ENCODE assay signal across 8 cellular contexts in the genomic region with DNA sequence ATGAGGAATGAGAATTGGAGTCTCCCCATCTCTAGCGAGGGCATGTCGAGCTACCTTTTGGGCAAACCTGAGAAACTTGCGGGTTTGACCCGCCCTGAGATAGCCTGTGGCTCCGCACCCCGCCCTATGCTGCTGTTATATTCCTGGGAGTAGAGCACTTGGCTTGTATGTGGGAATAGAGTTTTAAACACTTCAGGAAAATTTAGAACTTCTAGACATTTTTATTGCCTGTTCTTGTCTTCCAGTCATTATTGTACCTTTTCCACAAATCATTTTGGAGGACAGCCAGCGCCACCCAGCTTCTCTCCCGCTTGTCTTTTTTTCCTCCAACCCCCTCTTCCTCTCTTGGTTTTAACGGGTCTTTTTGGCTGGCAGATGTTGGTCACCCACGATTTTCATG. TPM values are rescaled to one million over a fixed set of nuclear protein-coding genes. Genes with fewer than 3 reads are reported as not detected.
DNase-seq lines count a peak whose midpoint lies in the region; ATAC-seq and TF ChIP-seq lines count a peak whose summit lies in the region.

No MANE protein-coding gene starts in this region.

- no peaks in the 10 kb centered on the region for H3K9me3 Mint-ChIP-seq in CD8-positive, alpha-beta memory T cell
- H3K9me3 Mint-ChIP-seq in activated T-cell treated with anti-CD3 and anti-CD28 coated beads, Interleukin-2, amount 50 U/mL, for 4 hours, result no peaks in the 10 kb centered on the region

- POLR2A ChIA-PET in CD8-positive, alpha-beta memory T cell (lab: Charles Lee), result interaction anchor here (1.1 to 1.7 kb wide), 2 partner anchors 8 to 96 kb away, joined by 3 to 12 read pairs; a partner anchor contains a TSS

- peak in 1 of 5 donors; percentile 6 for DNase-seq in CD8-positive, alpha-beta memory T cell
- no peak for DNase-seq in activated T-cell treated with anti-CD3 and anti-CD28 coated beads, Interleukin-2, amount 50 U/mL, for 4 hours
- peak; percentile 9 for DNase-seq in glomerular visceral epithelial cell (ENCODE audit: extremely low spot score)
- peak in 2 of 5 donors; percentile 25 to 36 for DNase-seq in ovary
- DNase-seq in DMS114 treated with DMSO at 0.1 percent for 48 hours (lab: John Stamatoyannopoulos, UW; ENCODE audit: unreplicated experiment), result no peak

- H3K4me2 ChIP-seq in Loucy (ENCODE audit: low read depth, low read length, poor library complexity, severe bottlenecking), result peak overlapping the region; percentile 96

- H4K20me1 ChIP-seq in Loucy (ENCODE audit: insufficient read depth, low read length, poor library complexity, severe bottlenecking), result peaks cover 25% of the 10 kb centered on the region

- H3K9me2 ChIP-seq in Loucy (replicated peaks; ENCODE audit: low read depth, low read length), result no peaks in the 10 kb centered on the region

- peak overlapping the region; percentile 88 for H3K27ac ChIP-seq in CD8-positive, alpha-beta memory T cell (ENCODE audit: low read depth, low read length)
- no peak overlapping the region for H3K27ac ChIP-seq in ovary

- H3K9me3 ChIP-seq in CD8-positive, alpha-beta memory T cell (ENCODE audit: low read length), result no peaks in the 10 kb centered on the region
- H3K9me3 ChIP-seq in Loucy (ENCODE audit: insufficient read depth, low read depth, low read length) (no peaks in the 10 kb centered on the region), ovary (no peaks in the 10 kb centered on the region)

- H3K27ac Mint-ChIP-seq in CD8-positive, alpha-beta memory T cell, result peak overlapping the region; percentile 95 to 100 (median 96)

- no peaks in the 10 kb centered on the region for H3F3A ChIP-seq in Loucy (ENCODE audit: low read depth)

- H3K9ac ChIP-seq in Loucy (ENCODE audit: low read depth, low read length, poor library complexity, severe bottlenecking), result peak overlapping the region; percentile 92

- peak overlapping the region; percentile 92 for H2AFZ ChIP-seq in Loucy (ENCODE audit: low read length)

- CTCF ChIA-PET in CD8-positive, alpha-beta memory T cell (lab: Charles Lee), result interaction anchor here (0.9 kb wide), 2 partner anchors 97 to 599 kb away, joined by 3 read pairs; no protein-coding TSS in a partner anchor

- no peak for TF ChIP-seq EP300 in ovary (IDR thresholded peaks at IDR 0.05)

- ATAC-seq in GM19452 (IDR thresholded peaks at IDR 0.05; ENCODE audit: unreplicated experiment), result peak; percentile 27
- no peak for ATAC-seq in activated T-cell treated with anti-CD3 and anti-CD28 coated beads, Interleukin-2, amount 50 U/mL, for 4 hours
- ATAC-seq in activated CD4-positive, CD25-positive, alpha-beta regulatory T cell treated with anti-CD3 and anti-CD28 coated beads, Interleukin-2, amount 50 U/mL, for 24 hours, result no peak

- peaks cover 72% of the 10 kb centered on the region for H3K79me2 ChIP-seq in Loucy (ENCODE audit: insufficient read depth, low read length)

- TF ChIP-seq CTCF in Loucy (conservative IDR thresholded peaks at IDR 0.05; ENCODE audit: low read length) (peak; percentile 23; the same call in 1 of the 2 replicates), ovary (IDR thresholded peaks at IDR 0.05) (no peak)

- peaks cover 14% of the 10 kb centered on the region for H3K36me3 ChIP-seq in CD8-positive, alpha-beta memory T cell (ENCODE audit: insufficient read depth, low read length)
- no peaks in the 10 kb centered on the region for H3K36me3 ChIP-seq in Loucy (ENCODE audit: insufficient read depth, low read length)
- no peaks in the 10 kb centered on the region for H3K36me3 ChIP-seq in ovary

- peaks cover 8 to 55% (median 17%) of the 10 kb centered on the region in 3 donors for H3K36me3 Mint-ChIP-seq in CD8-positive, alpha-beta memory T cell
- peaks cover 32% of the 10 kb centered on the region for H3K36me3 Mint-ChIP-seq in activated T-cell treated with anti-CD3 and anti-CD28 coated beads, Interleukin-2, amount 50 U/mL, for 4 hours (ENCODE audit: insufficient read depth)

- intact Hi-C loops in ovary (cut with DNase I), result no loop called here

- no peak for TF ChIP-seq POLR2A in ovary (IDR thresholded peaks at IDR 0.05)

- whole genome bisulfite sequencing in ovary, 3 donors, result 0 to 1% (median 1%) methylated on average over 10 of the region's 10 CpGs

- peaks cover 0 to 4% of the 10 kb centered on the region in 2 donors for H3K27me3 Mint-ChIP-seq in CD8-positive, alpha-beta memory T cell
- H3K27me3 Mint-ChIP-seq in activated T-cell treated with anti-CD3 and anti-CD28 coated beads, Interleukin-2, amount 50 U/mL, for 4 hours (ENCODE audit: low read depth), result no peaks in the 10 kb centered on the region

- peak overlapping the region; percentile 100 for H3K4me3 ChIP-seq in CD8-positive, alpha-beta memory T cell (ENCODE audit: low read length)
- peak overlapping the region; percentile 93 for H3K4me3 ChIP-seq in Loucy (ENCODE audit: low read length, poor library complexity, severe bottlenecking)
- H3K4me3 ChIP-seq in ovary, result peak overlapping the region; percentile 89

- peak overlapping the region; percentile 91 to 100 (median 97) for H3K4me3 Mint-ChIP-seq in CD8-positive, alpha-beta memory T cell
- peak overlapping the region; percentile 93 for H3K4me3 Mint-ChIP-seq in activated T-cell treated with anti-CD3 and anti-CD28 coated beads, Interleukin-2, amount 50 U/mL, for 4 hours

- H3K27me3 ChIP-seq in CD8-positive, alpha-beta memory T cell (ENCODE audit: insufficient read depth, low read length, poor library complexity, severe bottlenecking), result no peaks in the 10 kb centered on the region
- no peaks in the 10 kb centered on the region for H3K27me3 ChIP-seq in Loucy (ENCODE audit: insufficient read depth, low read length, poor library complexity, severe bottlenecking)
- no peaks in the 10 kb centered on the region for H3K27me3 ChIP-seq in ovary

- H3K4me1 Mint-ChIP-seq in CD8-positive, alpha-beta memory T cell, result peaks cover 61 to 79% (median 79%) of the 10 kb centered on the region in 3 donors
- H3K4me1 Mint-ChIP-seq in activated T-cell treated with anti-CD3 and anti-CD28 coated beads, Interleukin-2, amount 50 U/mL, for 4 hours (ENCODE audit: low read depth), result peaks cover 63% of the 10 kb centered on the region

- H3K4me1 ChIP-seq in CD8-positive, alpha-beta memory T cell (ENCODE audit: insufficient read depth, low read length), result peaks cover 47% of the 10 kb centered on the region
- H3K4me1 ChIP-seq in Loucy (ENCODE audit: insufficient read depth, low read length, poor library complexity, severe bottlenecking), result peaks cover 48% of the 10 kb centered on the region
- H3K4me1 ChIP-seq in ovary (ENCODE audit: insufficient read depth), result peaks cover 8% of the 10 kb centered on the region

RNA-seq across cellular contexts. Expression of a gene that starts 0.7 kb away (rescaled TPM):
- 10 to 100 TPM; 49.2 to 51.8 TPM for total RNA-seq in CD8-positive, alpha-beta memory T cell
- polyA plus RNA-seq in CD8-positive, alpha-beta memory T cell, result 33.2 TPM
- 10 to 100 TPM; 37.1 to 39.8 (median 39.5) TPM for total RNA-seq in activated T-cell treated with anti-CD3 and anti-CD28 coated beads, Interleukin-2, amount 50 U/mL, for 4 hours
- total RNA-seq in ovary, result 10 to 100 TPM; 22.5 to 34.5 (median 30.2) TPM
- 10 to 100 TPM; 24.3 to 35.3 TPM for polyA plus RNA-seq in ovary
